Comparison of ENCODE assay signal across 8 cellular contexts in genomic region chr19:2494447-2495129, GRCh38. TPM values are rescaled to one million over a fixed set of nuclear protein-coding genes. Genes with fewer than 3 reads are reported as not detected.
DNase-seq lines count a peak whose midpoint lies in the region; ATAC-seq and TF ChIP-seq lines count a peak whose summit lies in the region.

No MANE protein-coding gene starts in this region.

- H3K4me1 ChIP-seq in lung (ENCODE audit: control insufficient read depth in 2 of 2, insufficient read depth in 2 of 2, low read length in 2 of 2): peaks cover 0 to 28% of the 10 kb centered on the region in 2 donors

- H3K4me3 ChIP-seq in LNCaP clone FGC (ENCODE audit: low read depth, low read length) (peak overlapping the region; percentile 56), lung (peak overlapping the region; percentile 31)

- TF ChIP-seq CTCF in GM10248 (IDR thresholded peaks at IDR 0.05; ENCODE audit: control extremely low read depth, extremely low read depth, low read depth, missing control alignments) (no peak), LNCaP clone FGC (IDR thresholded peaks at IDR 0.05; ENCODE audit: control insufficient read depth, extremely low read depth, insufficient read depth) (no peak), lung (IDR thresholded peaks at IDR 0.05; ENCODE audit: control extremely low read depth, extremely low read depth) (no peak)
- TF ChIP-seq CTCF in activated CD8-positive, alpha-beta T cell treated with anti-CD3 and anti-CD28 coated beads for 36 hours (IDR thresholded peaks at IDR 0.05): no peak

- WGBS in lung, 2 donors: 7 to 13% methylated on average over 59 to 72 of the region's 72 CpGs

- intact Hi-C loops in activated CD8-positive, alpha-beta T cell treated with anti-CD3 and anti-CD28 coated beads for 36 hours (cut with micrococcal nuclease): no loop called here

- no peaks in the 10 kb centered on the region for H3K27me3 ChIP-seq in lung (ENCODE audit: control insufficient read depth, insufficient read depth)

- POLR2A ChIA-PET in GM10248 (lab: Yijun Ruan, JAX): interaction anchor here (0.6 to 4.4 kb wide), 4 partner anchors 15 to 90 kb away, joined by 3 to 35 read pairs (median 3); partner anchors contain the start of gene GADD45B
- POLR2A ChIA-PET in activated CD8-positive, alpha-beta T cell treated with anti-CD3 and anti-CD28 coated beads for 36 hours (lab: Charles Lee): interaction anchor here (0.7 to 2.9 kb wide), 4 partner anchors 10 to 24 kb away, joined by 3 to 12 read pairs (median 4); partner anchors contain the start of gene GADD45B

- H3K9me3 ChIP-seq in lung (ENCODE audit: control insufficient read depth in 2 of 2, insufficient read depth in 1 of 2, low read length in 1 of 2): peaks cover 0 to under 1% of the 10 kb centered on the region in 2 donors

- peaks cover 24% of the 10 kb centered on the region for H3K27me3 Mint-ChIP-seq in activated CD8-positive, alpha-beta T cell treated with anti-CD3 and anti-CD28 coated beads for 36 hours

- peak overlapping the region; percentile 47 for H3K4me3 Mint-ChIP-seq in activated CD8-positive, alpha-beta T cell treated with anti-CD3 and anti-CD28 coated beads for 36 hours

- H3K36me3 Mint-ChIP-seq in activated CD8-positive, alpha-beta T cell treated with anti-CD3 and anti-CD28 coated beads for 36 hours (ENCODE audit: low read depth): no peaks in the 10 kb centered on the region

- CTCF ChIA-PET in GM10248 (lab: Yijun Ruan, JAX): interaction anchor here (1.0 to 1.6 kb wide), 2 partner anchors 76 to 117 kb away, joined by 3 to 5 read pairs; no protein-coding TSS in a partner anchor
- CTCF ChIA-PET in activated CD8-positive, alpha-beta T cell treated with anti-CD3 and anti-CD28 coated beads for 36 hours (lab: Charles Lee): interaction anchor here (1.0 to 1.2 kb wide), 2 partner anchors 16 to 117 kb away, joined by 3 to 4 read pairs; no protein-coding TSS in a partner anchor

- H3K27ac Mint-ChIP-seq in activated CD8-positive, alpha-beta T cell treated with anti-CD3 and anti-CD28 coated beads for 36 hours: no peak overlapping the region

- H3K9me3 Mint-ChIP-seq in activated CD8-positive, alpha-beta T cell treated with anti-CD3 and anti-CD28 coated beads for 36 hours: no peaks in the 10 kb centered on the region

- H3K27ac ChIP-seq in lung (ENCODE audit: low read depth in 1 of 2, low read length in 1 of 2): peak overlapping the region; percentile 87 to 91

- no peaks in the 10 kb centered on the region for H3K36me3 ChIP-seq in lung (ENCODE audit: control insufficient read depth in 2 of 2, insufficient read depth in 2 of 2, low read length in 2 of 2)

- peak; percentile 68 for ATAC-seq in activated CD8-positive, alpha-beta T cell treated with anti-CD3 and anti-CD28 coated beads for 36 hours
- ATAC-seq in lung (ENCODE audit: insufficient read depth, low FRiP score) (peak; percentile 58), HG03159 (IDR thresholded peaks at IDR 0.05; ENCODE audit: unreplicated experiment) (no peak)

- peak; percentile 82 for DNase-seq in GM10248 (ENCODE audit: extremely low spot score)
- no peak for DNase-seq in LNCaP clone FGC (ENCODE audit: low read depth)
- peak; percentile 57 for DNase-seq in activated CD8-positive, alpha-beta T cell treated with anti-CD3 and anti-CD28 coated beads for 36 hours
- DNase-seq in effector CD8-positive, alpha-beta T cell (lab: John Stamatoyannopoulos, UW): peak; percentile 53
- peak; percentile 65 for DNase-seq in lung (ENCODE audit: low spot score)
- peak; percentile 40 for DNase-seq in stimulated activated CD8-positive, alpha-beta memory T cell treated with anti-CD3 and anti-CD28 coated beads, Interleukin-4, amount 100 ng/mL, for 24 hours (ENCODE audit: low read depth)
- DNase-seq in iPS-NIHi7 (ENCODE audit: extremely low spot score): no peak

- peaks cover 27% of the 10 kb centered on the region for H3K4me1 Mint-ChIP-seq in activated CD8-positive, alpha-beta T cell treated with anti-CD3 and anti-CD28 coated beads for 36 hours (ENCODE audit: low read depth)

RNA-seq across cellular contexts. Expression of gene GADD45B, which starts 18.7 kb away (rescaled TPM):
- total RNA-seq in activated CD8-positive, alpha-beta T cell treated with anti-CD3 and anti-CD28 coated beads for 36 hours: 100 to 1,000 TPM in 1 of 2 experiments, 10 to 100 TPM in 1; 98.3 to 102 TPM
- total RNA-seq in lung: 10 to 100 TPM; 81.0 to 92.7 TPM
- polyA plus RNA-seq in lung: 100 to 1,000 TPM in 1 of 2 donors, 10 to 100 TPM in 1; 92.4 to 405 TPM

RNA-seq across cellular contexts. Expression of gene LMNB2, which starts 37.8 kb away (rescaled TPM):
- total RNA-seq in activated CD8-positive, alpha-beta T cell treated with anti-CD3 and anti-CD28 coated beads for 36 hours: 10 to 100 TPM; 90.9 to 96.3 TPM
- 10 to 100 TPM; 19.1 to 42.9 TPM for total RNA-seq in lung
- 10 to 100 TPM; 19.7 to 37.0 TPM for polyA plus RNA-seq in lung

Comparison
In these comparisons a context has a peak if more than half of its experiments do, and no peak if none do; other contexts are left out.
1. DNase-seq: peak in GM10248 (single experiment), activated CD8-positive, alpha-beta T cell treated with anti-CD3 and anti-CD28 coated beads for 36 hours (single experiment), effector CD8-positive, alpha-beta T cell (single experiment), lung (single experiment) and stimulated activated CD8-positive, alpha-beta memory T cell treated with anti-CD3 and anti-CD28 coated beads, Interleukin-4, amount 100 ng/mL, for 24 hours (single experiment); none in LNCaP clone FGC (single experiment) and iPS-NIHi7 (single experiment).